8 cellular contexts compared by ENCODE assay signal in the genomic region with DNA sequence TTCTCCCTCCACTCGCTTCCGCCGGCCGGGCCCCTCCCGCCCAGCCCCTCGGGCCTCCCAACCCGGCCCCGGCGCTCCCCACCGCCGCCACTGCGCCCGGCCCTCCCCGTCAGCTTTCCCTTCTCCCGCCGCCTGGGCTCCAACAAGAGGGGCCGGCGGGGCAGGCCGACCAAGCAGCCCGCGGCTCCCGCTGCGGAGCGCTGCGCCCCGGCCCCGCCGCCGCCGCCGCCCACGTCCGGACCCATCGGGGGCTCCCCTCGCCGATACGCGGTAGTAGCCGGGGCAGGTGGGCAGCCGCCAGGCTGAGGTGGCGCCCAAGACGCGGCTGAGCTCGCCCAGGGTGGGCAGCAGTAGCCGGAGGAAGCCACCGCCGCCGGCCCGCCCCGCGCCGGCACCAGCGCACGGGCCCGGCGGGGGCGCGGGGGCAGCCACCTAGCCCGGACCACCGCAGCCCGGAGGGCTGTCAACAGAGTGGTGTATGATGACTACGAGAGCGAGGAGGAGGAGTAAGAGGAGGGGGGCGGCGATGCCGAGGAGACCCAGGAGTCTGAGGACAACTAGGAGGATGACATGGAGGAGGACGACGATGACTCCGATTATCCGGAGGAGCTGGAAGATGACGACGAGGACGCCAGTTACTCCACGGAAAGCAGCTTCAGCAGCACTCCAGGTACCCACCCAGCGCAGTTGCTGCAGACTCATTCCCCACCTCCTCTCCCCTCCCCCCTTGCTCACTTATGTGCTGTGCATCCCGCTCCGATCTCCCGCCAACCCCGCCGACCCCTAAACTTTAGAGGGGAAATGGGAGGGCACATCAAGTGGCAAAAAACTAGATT. TPM values are rescaled to one million over a fixed set of nuclear protein-coding genes. Genes with fewer than 3 reads are reported as not detected.
DNase-seq lines count a peak whose midpoint lies in the region; ATAC-seq and TF ChIP-seq lines count a peak whose summit lies in the region.

No MANE protein-coding gene starts in this region.

- peak overlapping the region; percentile 88 for H3K9ac ChIP-seq in DND-41 (ENCODE audit: low read depth, low read length)
- peak overlapping the region; percentile 72 for H3K9ac ChIP-seq in mammary epithelial cell (ENCODE audit: insufficient read depth, low read length)

- H3K79me2 ChIP-seq in DND-41 (ENCODE audit: insufficient read depth, low read length), result peaks cover 54% of the 10 kb centered on the region
- peaks cover 40% of the 10 kb centered on the region for H3K79me2 ChIP-seq in mammary epithelial cell (ENCODE audit: insufficient read depth, low read length)

- H3K36me3 Mint-ChIP-seq in T-helper 2 cell treated with Interferon-gamma antibody and Interleukin-4, amounts not matched to agents 5 μg/mL and 100 μg/mL, for 36 hours (ENCODE audit: low read depth), result peaks cover 14% of the 10 kb centered on the region

- H3K4me1 Mint-ChIP-seq in T-helper 2 cell treated with Interferon-gamma antibody and Interleukin-4, amounts not matched to agents 5 μg/mL and 100 μg/mL, for 36 hours (ENCODE audit: low read depth), result peaks cover 30% of the 10 kb centered on the region

- H3K9me3 ChIP-seq in DND-41 (ENCODE audit: insufficient read depth, low read length, severe bottlenecking) (no peaks in the 10 kb centered on the region), mammary epithelial cell (replicated peaks; ENCODE audit: insufficient read depth, low read length) (no peaks in the 10 kb centered on the region)

- H3K4me3 Mint-ChIP-seq in T-helper 2 cell treated with Interferon-gamma antibody and Interleukin-4, amounts not matched to agents 5 μg/mL and 100 μg/mL, for 36 hours, result peak overlapping the region; percentile 86

- peak overlapping the region; percentile 87 for H2AFZ ChIP-seq in DND-41 (ENCODE audit: low read depth, low read length)
- H2AFZ ChIP-seq in mammary epithelial cell (ENCODE audit: low read depth, low read length), result peak overlapping the region; percentile 95

- intact Hi-C loops in mammary epithelial cell (cut with micrococcal nuclease), result loop anchor here (1.0 to 10.0 kb wide), 2 partner anchors 128 to 307 kb away; no protein-coding TSS in a partner anchor

- peak overlapping the region; percentile 57 to 76 for H3K4me3 ChIP-seq in DND-41 (ENCODE audit: low read depth in 1 of 2, low read length in 2 of 2)
- peak overlapping the region; percentile 91 to 95 (median 94) for H3K4me3 ChIP-seq in mammary epithelial cell (replicated peaks in 1 of 3; ENCODE audit: insufficient read depth in 1 of 3, low read depth in 2 of 3, low read length in 3 of 3)

- no TSS peak for BruUV-seq in mammary epithelial cell (replicated peaks; lab: Mats Ljungman, UMichigan)

- 3% methylated on average over 25 of the region's 80 CpGs for WGBS in mammary epithelial cell (ENCODE audit: low coverage, missing lambda C conversion rate)

- TF ChIP-seq CTCF in DND-41 (IDR thresholded peaks at IDR 0.05; ENCODE audit: borderline replicate concordance, extremely low read depth, low read length, poor library complexity, severe bottlenecking), result no peak
- TF ChIP-seq CTCF in mammary epithelial cell (conservative IDR thresholded peaks at IDR 0.05 in 1 of 2, IDR thresholded peaks at IDR 0.05 in 1 of 2; ENCODE audit: extremely low read depth in 1 of 2, insufficient read depth in 1 of 2, low read depth in 1 of 2, low read length in 2 of 2), result no peak

- H3K4me1 ChIP-seq in DND-41 (ENCODE audit: insufficient read depth, low read length), result peaks cover 40% of the 10 kb centered on the region
- no peaks in the 10 kb centered on the region for H3K4me1 ChIP-seq in mammary epithelial cell (ENCODE audit: insufficient read depth, low read length)

- H3K36me3 ChIP-seq in DND-41 (ENCODE audit: insufficient read depth, low read length) (no peaks in the 10 kb centered on the region; the same call in 1 of the 2 replicates), mammary epithelial cell (ENCODE audit: insufficient read depth, low read length) (no peaks in the 10 kb centered on the region)

- ATAC-seq in DND-41 (ENCODE audit: insufficient read depth, low read depth) (peak; percentile 55), GM21447 (IDR thresholded peaks at IDR 0.05; ENCODE audit: unreplicated experiment) (peak; percentile 41), HG03457 (IDR thresholded peaks at IDR 0.05; ENCODE audit: unreplicated experiment) (no peak)

- H4K20me1 ChIP-seq in DND-41 (ENCODE audit: insufficient read depth, low read length), result no peaks in the 10 kb centered on the region; the same call in 1 of the 2 replicates
- H4K20me1 ChIP-seq in mammary epithelial cell (ENCODE audit: insufficient read depth, low read length), result no peaks in the 10 kb centered on the region

- H3K27me3 Mint-ChIP-seq in T-helper 2 cell treated with Interferon-gamma antibody and Interleukin-4, amounts not matched to agents 5 μg/mL and 100 μg/mL, for 36 hours (ENCODE audit: low read depth), result no peaks in the 10 kb centered on the region

- DNase-seq in DND-41, result peak; percentile 72
- DNase-seq in HuH-7 (ENCODE audit: low spot score), result peak; percentile 43
- DNase-seq in T-helper 2 cell treated with Interferon-gamma antibody and Interleukin-4, amounts not matched to agents 5 μg/mL and 100 μg/mL, for 36 hours (ENCODE audit: low spot score), result peak; percentile 42
- DNase-seq in mammary epithelial cell, result peak; percentile 27
- DNase-seq in inferior parietal cortex (ENCODE audit: extremely low spot score), result peak; percentile 44
- DNase-seq in stimulated activated CD4-positive, alpha-beta T cell treated with anti-CD3 and anti-CD28 coated beads, Interleukin-12 subunit alpha, Interleukin-12 subunit beta, amount 100 ng/mL, for 4 hours, result peak; percentile 32

- peak overlapping the region; percentile 88 for H3K4me2 ChIP-seq in DND-41 (ENCODE audit: insufficient read depth, low read length)
- H3K4me2 ChIP-seq in mammary epithelial cell (ENCODE audit: insufficient read depth, low read depth, low read length), result peak overlapping the region; percentile 88

- in situ Hi-C loops in mammary epithelial cell (cut with MboI; ENCODE audit: low sequenced_read_pairs in 2 of 2), result loop anchor here (5.0 to 25.0 kb wide), 3 partner anchors 127 to 330 kb away; a partner anchor contains a TSS

- H3K27ac ChIP-seq in DND-41 (ENCODE audit: low read length) (peak overlapping the region; percentile 74), mammary epithelial cell (ENCODE audit: insufficient read depth, low read depth, low read length) (peak overlapping the region; percentile 30)

- H3K27ac Mint-ChIP-seq in T-helper 2 cell treated with Interferon-gamma antibody and Interleukin-4, amounts not matched to agents 5 μg/mL and 100 μg/mL, for 36 hours, result peak overlapping the region; percentile 86

- H3K27me3 ChIP-seq in DND-41 (ENCODE audit: insufficient read depth, low read length, poor library complexity) (no peaks in the 10 kb centered on the region), mammary epithelial cell (ENCODE audit: insufficient read depth, low read length) (no peaks in the 10 kb centered on the region)

- no peaks in the 10 kb centered on the region for H3K9me3 Mint-ChIP-seq in T-helper 2 cell treated with Interferon-gamma antibody and Interleukin-4, amounts not matched to agents 5 μg/mL and 100 μg/mL, for 36 hours

- CTCF ChIA-PET in mammary epithelial cell (lab: Charles Lee; ENCODE audit: low non-redundant PET), result interaction anchor here (0.6 to 0.7 kb wide), 2 partner anchors 19 to 67 kb away, joined by 3 to 5 read pairs; no protein-coding TSS in a partner anchor

- dilution Hi-C loops in mammary epithelial cell (cut with HindIII; ENCODE audit: low sequenced_read_pairs), result no loop called here

RNA-seq across cellular contexts. Expression of a gene that starts 0.5 kb away (rescaled TPM):
- total RNA-seq in mammary epithelial cell, result 10 to 100 TPM in 1 of 2 donors, 1 to 10 TPM in 1; 8.0 to 13.6 TPM
- 5.2 TPM for polyA plus RNA-seq in mammary epithelial cell
- polyA minus RNA-seq in mammary epithelial cell, result 1.8 TPM
